Comparison of ENCODE assay signal across 9 cellular contexts in genomic region chr20:46681032-46681854, GRCh38. TPM values are rescaled to one million over a fixed set of nuclear protein-coding genes. Genes with fewer than 3 reads are reported as not detected.
DNase-seq lines count a peak whose midpoint lies in the region; ATAC-seq and TF ChIP-seq lines count a peak whose summit lies in the region.
"Had no signal": no experiment of that assay in that cellular context is flagged by ENCODE, and none has a peak within 500 bp of the region (broad histone marks: within the 10 kb centered on the region; RNA-seq: fewer than 3 reads in every experiment).

No MANE protein-coding gene starts in this region.

- H3K4me3 ChIP-seq in LNCaP clone FGC (ENCODE audit: low read depth, low read length), result no peak overlapping the region
- H3K4me3 ChIP-seq: SK-N-MC had no signal

- peak; percentile 85 for TF ChIP-seq CTCF in LNCaP clone FGC (IDR thresholded peaks at IDR 0.05; ENCODE audit: control insufficient read depth, extremely low read depth, insufficient read depth)

- ATAC-seq in HG03469 (IDR thresholded peaks at IDR 0.05; ENCODE audit: unreplicated experiment), result no peak
- no peak for ATAC-seq in HG03108 (IDR thresholded peaks at IDR 0.05; ENCODE audit: unreplicated experiment)

- DNase-seq in DMS114 treated with DMSO at 0.1 percent for 48 hours (lab: John Stamatoyannopoulos, UW; ENCODE audit: unreplicated experiment) (peak; percentile 23), LNCaP clone FGC (ENCODE audit: low read depth) (no peak), SHP77 treated with DMSO at 0.1 percent for 48 hours (lab: John Stamatoyannopoulos, UW) (peak; percentile 34), head of caudate nucleus (peak; percentile 14 to 93 (median 79)), renal cortical epithelial cell (ENCODE audit: low read depth) (peak; percentile 50)
- peak; percentile 58 for DNase-seq in activated gamma-delta T cell treated with anti-CD3 and anti-CD28 coated beads, Interleukin-2, amount 50 U/mL, for 16 hours (ENCODE audit: low read depth)

- intact Hi-C loops in head of caudate nucleus (cut with DNase I), result loop anchor here (5.0 kb wide), 1 partner anchor 119 kb away; no protein-coding TSS in a partner anchor

RNA-seq across cellular contexts. Expression of gene TP53RK, which starts 8.0 kb away (rescaled TPM):
- total RNA-seq in renal cortical epithelial cell, result 16.0 and 22.4 TPM in 2 replicates

RNA-seq across cellular contexts. Expression of gene SLC2A10, which starts 28.2 kb away (rescaled TPM):
- 8.0 and 13.9 TPM in 2 replicates for total RNA-seq in renal cortical epithelial cell

RNA-seq across cellular contexts. Expression of gene SLC13A3, which starts 30.0 kb away (rescaled TPM):
- 1.4 and 4.2 TPM in 2 replicates for total RNA-seq in renal cortical epithelial cell
